In genomic region chr11:69425444-69425843, GRCh38 we compare ENCODE assay signal across 19 cellular contexts.
DNase-seq lines count a peak whose midpoint lies in the region; ATAC-seq and TF ChIP-seq lines count a peak whose summit lies in the region.
"Had no signal": no experiment of that assay in that cellular context is flagged by ENCODE, and none has a peak within 500 bp of the region (broad histone marks: within the 10 kb centered on the region; RNA-seq: fewer than 3 reads in every experiment).

No MANE protein-coding gene starts in this region.

- peaks cover 7% of the 10 kb centered on the region for H3K27me3 Mint-ChIP-seq in activated naive CD8-positive, alpha-beta T cell
- H3K27me3 Mint-ChIP-seq in activated naive CD8-positive, alpha-beta T cell treated with anti-CD3 and anti-CD28 coated beads, Interleukin-2, amount 50 U/mL, for 24 hours = peaks cover 13% of the 10 kb centered on the region
- H3K27me3 Mint-ChIP-seq in central memory CD8-positive, alpha-beta T cell = peaks cover 25% of the 10 kb centered on the region
- H3K27me3 Mint-ChIP-seq: CD4-positive, CD25-positive, alpha-beta regulatory T cell had no signal

- H3K36me3 Mint-ChIP-seq in activated naive CD8-positive, alpha-beta T cell = no peaks in the 10 kb centered on the region
- H3K36me3 Mint-ChIP-seq in activated naive CD8-positive, alpha-beta T cell treated with anti-CD3 and anti-CD28 coated beads, Interleukin-2, amount 50 U/mL, for 24 hours (ENCODE audit: low read depth) = peaks cover 3% of the 10 kb centered on the region
- peaks cover 2% of the 10 kb centered on the region for H3K36me3 Mint-ChIP-seq in central memory CD8-positive, alpha-beta T cell (ENCODE audit: insufficient read depth)
- peaks cover 6% of the 10 kb centered on the region for H3K36me3 Mint-ChIP-seq in stimulated activated effector memory CD8-positive, alpha-beta T cell treated with anti-CD3 and anti-CD28 coated beads, Interleukin-12 subunit alpha, Interleukin-12 subunit beta, amount 100 ng/mL, for 72 hours
- H3K36me3 Mint-ChIP-seq: CD4-positive, CD25-positive, alpha-beta regulatory T cell had no signal

- peak overlapping the region; percentile 88 for H3K4me3 ChIP-seq in NB4 (ENCODE audit: low read depth, low read length)
- H3K4me3 ChIP-seq: MG63, PC-9 had no signal

- peak; percentile 50 for TF ChIP-seq POLR2A in NB4 (IDR thresholded peaks at IDR 0.05; ENCODE audit: extremely low read depth, insufficient read length)

- peak overlapping the region; percentile 21 for H3K4me3 Mint-ChIP-seq in activated naive CD8-positive, alpha-beta T cell
- H3K4me3 Mint-ChIP-seq in activated naive CD8-positive, alpha-beta T cell treated with anti-CD3 and anti-CD28 coated beads, Interleukin-2, amount 50 U/mL, for 24 hours = no peak overlapping the region
- peak overlapping the region; percentile 39 for H3K4me3 Mint-ChIP-seq in central memory CD8-positive, alpha-beta T cell
- no peak overlapping the region for H3K4me3 Mint-ChIP-seq in stimulated activated effector memory CD8-positive, alpha-beta T cell treated with anti-CD3 and anti-CD28 coated beads, Interleukin-12 subunit alpha, Interleukin-12 subunit beta, amount 100 ng/mL, for 72 hours
- H3K4me3 Mint-ChIP-seq: CD4-positive, CD25-positive, alpha-beta regulatory T cell; HFFc6 had no signal

- peaks cover 16% of the 10 kb centered on the region for H3K4me1 Mint-ChIP-seq in activated naive CD8-positive, alpha-beta T cell (ENCODE audit: low read depth)
- H3K4me1 Mint-ChIP-seq in activated naive CD8-positive, alpha-beta T cell treated with anti-CD3 and anti-CD28 coated beads, Interleukin-2, amount 50 U/mL, for 24 hours = peaks cover 19% of the 10 kb centered on the region
- peaks cover 18% of the 10 kb centered on the region for H3K4me1 Mint-ChIP-seq in central memory CD8-positive, alpha-beta T cell
- peaks cover 17% of the 10 kb centered on the region for H3K4me1 Mint-ChIP-seq in stimulated activated effector memory CD8-positive, alpha-beta T cell treated with anti-CD3 and anti-CD28 coated beads, Interleukin-12 subunit alpha, Interleukin-12 subunit beta, amount 100 ng/mL, for 72 hours
- H3K4me1 Mint-ChIP-seq: CD4-positive, CD25-positive, alpha-beta regulatory T cell had no signal

- no peaks in the 10 kb centered on the region for H3K9me3 Mint-ChIP-seq in activated naive CD8-positive, alpha-beta T cell (ENCODE audit: low read depth)
- peaks cover 16% of the 10 kb centered on the region for H3K9me3 Mint-ChIP-seq in activated naive CD8-positive, alpha-beta T cell treated with anti-CD3 and anti-CD28 coated beads, Interleukin-2, amount 50 U/mL, for 24 hours
- no peaks in the 10 kb centered on the region for H3K9me3 Mint-ChIP-seq in central memory CD8-positive, alpha-beta T cell
- H3K9me3 Mint-ChIP-seq in stimulated activated effector memory CD8-positive, alpha-beta T cell treated with anti-CD3 and anti-CD28 coated beads, Interleukin-12 subunit alpha, Interleukin-12 subunit beta, amount 100 ng/mL, for 72 hours = peaks cover 2% of the 10 kb centered on the region

- DNase-seq in activated naive CD8-positive, alpha-beta T cell treated with anti-CD3 and anti-CD28 coated beads, Interleukin-2, amount 50 U/mL, for 24 hours = no peak
- peak; percentile 89 for DNase-seq in NB4 (ENCODE audit: low read depth)
- no peak for DNase-seq in central memory CD8-positive, alpha-beta T cell (ENCODE audit: low spot score in 2 of 2)
- no peak for DNase-seq in stimulated activated effector memory CD8-positive, alpha-beta T cell treated with anti-CD3 and anti-CD28 coated beads, Interleukin-12 subunit alpha, Interleukin-12 subunit beta, amount 100 ng/mL, for 72 hours (ENCODE audit: low spot score in 2 of 2)
- no peak for DNase-seq in DMS153 (lab: John Stamatoyannopoulos, UW)
- no peak for DNase-seq in NCI-H345 (lab: John Stamatoyannopoulos, UW)
- DNase-seq in SHP77 treated with DMSO at 0.1 percent for 48 hours (lab: John Stamatoyannopoulos, UW) = no peak
- DNase-seq: BE2C; CD4-positive, CD25-positive, alpha-beta regulatory T cell; COR-L47; GDM1; HFFc6; Karpas-422; MG63; NCI-H1694 treated with DMSO at 0.1 percent for 48 hours; NCI-H510A treated with DMSO at 0.1 percent for 48 hours; NCI-H82; PC-9 had no signal

- H3K27ac Mint-ChIP-seq in activated naive CD8-positive, alpha-beta T cell = no peak overlapping the region
- H3K27ac Mint-ChIP-seq in activated naive CD8-positive, alpha-beta T cell treated with anti-CD3 and anti-CD28 coated beads, Interleukin-2, amount 50 U/mL, for 24 hours = no peak overlapping the region
- H3K27ac Mint-ChIP-seq in central memory CD8-positive, alpha-beta T cell (ENCODE audit: low read depth) = peak overlapping the region; percentile 55
- H3K27ac Mint-ChIP-seq in stimulated activated effector memory CD8-positive, alpha-beta T cell treated with anti-CD3 and anti-CD28 coated beads, Interleukin-12 subunit alpha, Interleukin-12 subunit beta, amount 100 ng/mL, for 72 hours = peak overlapping the region; percentile 69
- H3K27ac Mint-ChIP-seq: CD4-positive, CD25-positive, alpha-beta regulatory T cell; HFFc6 had no signal

- TF ChIP-seq CTCF in NB4 (IDR thresholded peaks at IDR 0.05; ENCODE audit: low read depth, low read length) = no peak

- no peak for ATAC-seq in activated naive CD8-positive, alpha-beta T cell treated with anti-CD3 and anti-CD28 coated beads, Interleukin-2, amount 50 U/mL, for 24 hours
- ATAC-seq in central memory CD8-positive, alpha-beta T cell (replicated peaks; ENCODE audit: extremely low read depth, poor library complexity, severe bottlenecking) = no peak
- ATAC-seq in stimulated activated effector memory CD8-positive, alpha-beta T cell treated with anti-CD3 and anti-CD28 coated beads, Interleukin-12 subunit alpha, Interleukin-12 subunit beta, amount 100 ng/mL, for 72 hours = no peak

Comparison
In these comparisons a context has a peak if more than half of its experiments do, and no peak if none do; other contexts are left out.
1. H3K4me3 Mint-ChIP-seq: peak in activated naive CD8-positive, alpha-beta T cell (single experiment) and central memory CD8-positive, alpha-beta T cell (single experiment); none in activated naive CD8-positive, alpha-beta T cell treated with anti-CD3 and anti-CD28 coated beads, Interleukin-2, amount 50 U/mL, for 24 hours (single experiment) and stimulated activated effector memory CD8-positive, alpha-beta T cell treated with anti-CD3 and anti-CD28 coated beads, Interleukin-12 subunit alpha, Interleukin-12 subunit beta, amount 100 ng/mL, for 72 hours (single experiment).
2. H3K27ac Mint-ChIP-seq: peak in central memory CD8-positive, alpha-beta T cell (single experiment) and stimulated activated effector memory CD8-positive, alpha-beta T cell treated with anti-CD3 and anti-CD28 coated beads, Interleukin-12 subunit alpha, Interleukin-12 subunit beta, amount 100 ng/mL, for 72 hours (single experiment); none in activated naive CD8-positive, alpha-beta T cell (single experiment) and activated naive CD8-positive, alpha-beta T cell treated with anti-CD3 and anti-CD28 coated beads, Interleukin-2, amount 50 U/mL, for 24 hours (single experiment).